In genomic region chr3:67090472-67090871, GRCh38 we compare ENCODE assay signal across 16 cellular contexts.
DNase-seq lines count a peak whose midpoint lies in the region; ATAC-seq and TF ChIP-seq lines count a peak whose summit lies in the region.
"Had no signal": no experiment of that assay in that cellular context is flagged by ENCODE, and none has a peak within 500 bp of the region (broad histone marks: within the 10 kb centered on the region; RNA-seq: fewer than 3 reads in every experiment).

No MANE protein-coding gene starts in this region.

- H4K8ac ChIP-seq in IMR-90 (ENCODE audit: low read depth in 2 of 2, low read length in 2 of 2): peak overlapping the region in 1 of 2 experiments; percentile 32; a peak in 1 of 4 replicates

- peaks cover 3% of the 10 kb centered on the region; the same call in 1 of the 2 replicates for H3K4me1 ChIP-seq in IMR-90 (ENCODE audit: control insufficient read depth, insufficient read depth, low read length)
- H3K4me1 ChIP-seq: testis had no signal

- POLR2A ChIA-PET in IMR-90 (lab: Charles Lee; ENCODE audit: unreplicated experiment): no interaction called here

- in situ Hi-C loops in Caki2 (cut with HindIII; ENCODE audit: low pct_unique_long_range_greater_than_20kb, low sequenced_read_pairs) (no loop called here), IMR-90 (cut with MboI; ENCODE audit: low sequenced_read_pairs) (loop anchor here (10.0 kb wide), 1 partner anchor 116 kb away; no protein-coding TSS in a partner anchor)

- no peaks in the 10 kb centered on the region for H3K9me3 ChIP-seq in IMR-90 (ENCODE audit: control insufficient read depth, insufficient read depth, low read length)
- H3K9me3 ChIP-seq: testis had no signal

- H3K27me3 ChIP-seq in IMR-90 (ENCODE audit: control insufficient read depth, insufficient read depth, low read length): no peaks in the 10 kb centered on the region
- H3K27me3 ChIP-seq: testis had no signal

- peak overlapping the region; percentile 17 for H2BK5ac ChIP-seq in IMR-90 (ENCODE audit: low read depth, low read length, poor library complexity, severe bottlenecking)

- H2AK9ac ChIP-seq in IMR-90 (replicated peaks; ENCODE audit: low read depth, low read length, poor library complexity): no peak overlapping the region

- no peak overlapping the region for H4K91ac ChIP-seq in IMR-90 (ENCODE audit: insufficient read depth, low read depth, low read length)

- ATAC-seq in IMR-90 (ENCODE audit: low read depth): peak; percentile 84
- ATAC-seq: HCT116, right cardiac atrium had no signal

- no peak overlapping the region for H2AFZ ChIP-seq in IMR-90 (replicated peaks; ENCODE audit: low read length, poor library complexity)

- intact Hi-C loops in IMR-90 (cut with micrococcal nuclease): no loop called here

- H3K36me3 ChIP-seq in IMR-90 (ENCODE audit: control insufficient read depth, insufficient read depth, low read length): no peaks in the 10 kb centered on the region

- H3K9ac ChIP-seq in IMR-90 (ENCODE audit: low read depth, low read length): no peak overlapping the region

- no peak for TF ChIP-seq CTCF in IMR-90 (conservative IDR thresholded peaks at IDR 0.05; ENCODE audit: low read depth, low read length)
- TF ChIP-seq CTCF in cardiac fibroblast (IDR thresholded peaks at IDR 0.05; ENCODE audit: low read depth, low read length): no peak

- H3K56ac ChIP-seq in IMR-90 (ENCODE audit: extremely low read depth, insufficient read depth, low read length): no peak overlapping the region

- H3K18ac ChIP-seq in IMR-90 (ENCODE audit: low read depth, low read length): no peak overlapping the region; the same call in 1 of the 2 replicates

- TF ChIP-seq POLR2A in IMR-90 (IDR thresholded peaks at IDR 0.05; ENCODE audit: low read depth, low read length): no peak

- H3K14ac ChIP-seq in IMR-90 (replicated peaks; ENCODE audit: low read depth, low read length): 0 out of 2 replicates have a peak overlapping the region, but pooled peaks have one; percentile 19

- H2BK120ac ChIP-seq in IMR-90 (ENCODE audit: low read depth, low read length): no peak overlapping the region; the same call in 1 of the 2 replicates

- H2BK15ac ChIP-seq in IMR-90 (ENCODE audit: low read depth, low read length): no peak overlapping the region; the same call in 2 of the 3 replicates

- CTCF ChIA-PET in IMR-90 (lab: Yijun Ruan, JAX): interaction anchor here (0.6 kb wide), 1 partner anchor 1815 kb away, joined by 3 read pairs; no protein-coding TSS in a partner anchor

- H4K20me1 ChIP-seq in IMR-90 (ENCODE audit: insufficient read depth, low read length): no peaks in the 10 kb centered on the region

- DNase-seq in Caki2 (ENCODE audit: low read depth) (peak; percentile 16), IMR-90 (peak; percentile 82), cardiac fibroblast (ENCODE audit: low read depth in 2 of 2) (peak; percentile 29 to 80), kidney tubule cell (ENCODE audit: low spot score) (peak; percentile 84), NCI-H2107 treated with DMSO at 0.1 percent for 48 hours (lab: John Stamatoyannopoulos, UW; ENCODE audit: unreplicated experiment) (no peak), NCI-H748 treated with DMSO at 0.1 percent for 48 hours (lab: John Stamatoyannopoulos, UW) (no peak), NCI-H146 treated with DMSO at 0.1 percent for 48 hours (lab: John Stamatoyannopoulos, UW; ENCODE audit: unreplicated experiment) (no peak)
- no peak for DNase-seq in NK-92 treated with Interleukin-12 subunit alpha and Interleukin-12 subunit beta, amount 100 ng/mL, for 24 hours (lab: John Stamatoyannopoulos, UW)
- DNase-seq: activated CD4-positive, alpha-beta memory T cell treated with anti-CD3 and anti-CD28 coated beads for 36 hours; activated naive CD8-positive, alpha-beta T cell treated with anti-CD3 and anti-CD28 coated beads, Interleukin-2, amount 10 ng/mL, durations not matched to agents 7 days and 5 days; Calu3; effector CD4-positive, alpha-beta T cell; NCI-H2171 treated with DMSO at 0.1 percent for 48 hours; right cardiac atrium; testis had no signal

- H3K9me1 ChIP-seq in IMR-90 (ENCODE audit: insufficient read depth, low read length): no peaks in the 10 kb centered on the region

- dilution Hi-C loops in IMR-90 (cut with HindIII; ENCODE audit: low sequenced_read_pairs, unreplicated experiment): no loop called here

- peak overlapping the region; percentile 39; the same call in 1 of the 2 replicates for H2BK20ac ChIP-seq in IMR-90 (ENCODE audit: low read depth, low read length)

- H3K4ac ChIP-seq in IMR-90 (ENCODE audit: low read depth, low read length): no peak overlapping the region

- TF ChIP-seq RAD21 in IMR-90 (IDR thresholded peaks at IDR 0.05; ENCODE audit: low read length): no peak

- no peaks in the 10 kb centered on the region for H3K79me1 ChIP-seq in IMR-90 (ENCODE audit: low read depth in 1 of 2, low read length in 2 of 2)

- no peak overlapping the region for H2AK5ac ChIP-seq in IMR-90 (ENCODE audit: low read depth, low read length)

- no peak overlapping the region for H3K23ac ChIP-seq in IMR-90 (ENCODE audit: low read depth, low read length)

- H4K5ac ChIP-seq in IMR-90 (ENCODE audit: low read depth, low read length): no peak overlapping the region

- no TSS peak for BruUV-seq in IMR-90 (replicated peaks; lab: Mats Ljungman, UMichigan)

- H3K4me2 ChIP-seq in IMR-90 (ENCODE audit: low read depth, low read length): no peak overlapping the region

- H3K27ac ChIP-seq in IMR-90 (ENCODE audit: insufficient read depth, low read length): no peak overlapping the region
- H3K27ac ChIP-seq: testis had no signal

- no peak overlapping the region for H3K4me3 ChIP-seq in IMR-90 (ENCODE audit: insufficient read depth, low read depth, low read length)
- no peak overlapping the region for H3K4me3 ChIP-seq in cardiac fibroblast (replicated peaks in 1 of 2; ENCODE audit: low read depth in 2 of 2, low read length in 2 of 2)
- H3K4me3 ChIP-seq: testis had no signal

TF ChIP-seq in IMR-90, 13 proteins besides CTCF, POLR2A, EP300 and RAD21:
- TF ChIP-seq USF2 (IDR thresholded peaks at IDR 0.05; ENCODE audit: low read depth, low read length): no peak
- TF ChIP-seq MAFK (IDR thresholded peaks at IDR 0.05; ENCODE audit: low read depth, low read length): no peak
- TF ChIP-seq CEBPB (IDR thresholded peaks at IDR 0.05; ENCODE audit: low read depth, low read length): peak; percentile 8; the same call in 1 of the 2 replicates
- TF ChIP-seq FOS (IDR thresholded peaks at IDR 0.05; ENCODE audit: low read depth, low read length): 0 out of 2 replicates have a peak, but pooled peaks have one; percentile 25

Comparison
In these comparisons a context has a peak if more than half of its experiments do, and no peak if none do; other contexts are left out.
1. DNase-seq: peak in Caki2 (single experiment), IMR-90 (single experiment), cardiac fibroblast (2 of 2) and kidney tubule cell (single experiment); none in NK-92 treated with Interleukin-12 subunit alpha and Interleukin-12 subunit beta, amount 100 ng/mL, for 24 hours (single experiment), NCI-H2107 treated with DMSO at 0.1 percent for 48 hours (single experiment), NCI-H748 treated with DMSO at 0.1 percent for 48 hours (single experiment) and NCI-H146 treated with DMSO at 0.1 percent for 48 hours (single experiment).